ENCODE assay signal across 1 cellular context in the genomic region with DNA sequence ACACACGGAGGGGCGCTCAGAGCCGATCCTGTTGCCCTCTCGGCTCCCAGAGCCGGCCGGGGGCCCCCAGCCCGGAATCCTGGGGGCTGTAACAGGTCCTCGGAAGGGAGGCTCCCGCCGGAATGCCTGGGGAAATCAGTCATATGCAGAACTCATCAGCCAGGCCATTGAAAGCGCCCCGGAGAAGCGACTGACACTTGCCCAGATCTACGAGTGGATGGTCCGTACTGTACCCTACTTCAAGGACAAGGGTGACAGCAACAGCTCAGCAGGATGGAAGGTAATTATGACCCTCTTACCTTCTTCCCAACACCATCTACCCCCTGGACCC.
TF ChIP-seq lines count a peak whose summit lies in the region.

No MANE protein-coding gene starts in this region.

TF ChIP-seq in HepG2, 621 proteins besides CTCF, POLR2A, EP300 and RAD21:
- TF ChIP-seq, protein P1, sequence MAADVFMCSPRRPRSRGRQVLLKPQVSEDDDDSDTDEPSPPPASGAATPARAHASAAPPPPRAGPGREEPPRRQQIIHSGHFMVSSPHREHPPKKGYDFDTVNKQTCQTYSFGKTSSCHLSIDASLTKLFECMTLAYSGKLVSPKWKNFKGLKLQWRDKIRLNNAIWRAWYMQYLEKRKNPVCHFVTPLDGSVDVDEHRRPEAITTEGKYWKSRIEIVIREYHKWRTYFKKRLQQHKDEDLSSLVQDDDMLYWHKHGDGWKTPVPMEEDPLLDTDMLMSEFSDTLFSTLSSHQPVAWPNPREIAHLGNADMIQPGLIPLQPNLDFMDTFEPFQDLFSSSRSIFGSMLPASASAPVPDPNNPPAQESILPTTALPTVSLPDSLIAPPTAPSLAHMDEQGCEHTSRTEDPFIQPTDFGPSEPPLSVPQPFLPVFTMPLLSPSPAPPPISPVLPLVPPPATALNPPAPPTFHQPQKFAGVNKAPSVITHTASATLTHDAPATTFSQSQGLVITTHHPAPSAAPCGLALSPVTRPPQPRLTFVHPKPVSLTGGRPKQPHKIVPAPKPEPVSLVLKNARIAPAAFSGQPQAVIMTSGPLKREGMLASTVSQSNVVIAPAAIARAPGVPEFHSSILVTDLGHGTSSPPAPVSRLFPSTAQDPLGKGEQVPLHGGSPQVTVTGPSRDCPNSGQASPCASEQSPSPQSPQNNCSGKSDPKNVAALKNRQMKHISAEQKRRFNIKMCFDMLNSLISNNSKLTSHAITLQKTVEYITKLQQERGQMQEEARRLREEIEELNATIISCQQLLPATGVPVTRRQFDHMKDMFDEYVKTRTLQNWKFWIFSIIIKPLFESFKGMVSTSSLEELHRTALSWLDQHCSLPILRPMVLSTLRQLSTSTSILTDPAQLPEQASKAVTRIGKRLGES (CRISPR knock-in tag; IDR thresholded peaks at IDR 0.05; ENCODE audit: borderline replicate concordance): no peak
- TF ChIP-seq, protein P2, sequence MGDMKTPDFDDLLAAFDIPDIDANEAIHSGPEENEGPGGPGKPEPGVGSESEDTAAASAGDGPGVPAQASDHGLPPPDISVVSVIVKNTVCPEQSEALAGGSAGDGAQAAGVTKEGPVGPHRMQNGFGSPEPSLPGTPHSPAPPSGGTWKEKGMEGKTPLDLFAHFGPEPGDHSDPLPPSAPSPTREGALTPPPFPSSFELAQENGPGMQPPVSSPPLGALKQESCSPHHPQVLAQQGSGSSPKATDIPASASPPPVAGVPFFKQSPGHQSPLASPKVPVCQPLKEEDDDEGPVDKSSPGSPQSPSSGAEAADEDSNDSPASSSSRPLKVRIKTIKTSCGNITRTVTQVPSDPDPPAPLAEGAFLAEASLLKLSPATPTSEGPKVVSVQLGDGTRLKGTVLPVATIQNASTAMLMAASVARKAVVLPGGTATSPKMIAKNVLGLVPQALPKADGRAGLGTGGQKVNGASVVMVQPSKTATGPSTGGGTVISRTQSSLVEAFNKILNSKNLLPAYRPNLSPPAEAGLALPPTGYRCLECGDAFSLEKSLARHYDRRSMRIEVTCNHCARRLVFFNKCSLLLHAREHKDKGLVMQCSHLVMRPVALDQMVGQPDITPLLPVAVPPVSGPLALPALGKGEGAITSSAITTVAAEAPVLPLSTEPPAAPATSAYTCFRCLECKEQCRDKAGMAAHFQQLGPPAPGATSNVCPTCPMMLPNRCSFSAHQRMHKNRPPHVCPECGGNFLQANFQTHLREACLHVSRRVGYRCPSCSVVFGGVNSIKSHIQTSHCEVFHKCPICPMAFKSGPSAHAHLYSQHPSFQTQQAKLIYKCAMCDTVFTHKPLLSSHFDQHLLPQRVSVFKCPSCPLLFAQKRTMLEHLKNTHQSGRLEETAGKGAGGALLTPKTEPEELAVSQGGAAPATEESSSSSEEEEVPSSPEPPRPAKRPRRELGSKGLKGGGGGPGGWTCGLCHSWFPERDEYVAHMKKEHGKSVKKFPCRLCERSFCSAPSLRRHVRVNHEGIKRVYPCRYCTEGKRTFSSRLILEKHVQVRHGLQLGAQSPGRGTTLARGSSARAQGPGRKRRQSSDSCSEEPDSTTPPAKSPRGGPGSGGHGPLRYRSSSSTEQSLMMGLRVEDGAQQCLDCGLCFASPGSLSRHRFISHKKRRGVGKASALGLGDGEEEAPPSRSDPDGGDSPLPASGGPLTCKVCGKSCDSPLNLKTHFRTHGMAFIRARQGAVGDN (CRISPR knock-in tag; IDR thresholded peaks at IDR 0.05): peak; percentile 29; the same call in 1 of the 2 replicates
